In the genomic region with DNA sequence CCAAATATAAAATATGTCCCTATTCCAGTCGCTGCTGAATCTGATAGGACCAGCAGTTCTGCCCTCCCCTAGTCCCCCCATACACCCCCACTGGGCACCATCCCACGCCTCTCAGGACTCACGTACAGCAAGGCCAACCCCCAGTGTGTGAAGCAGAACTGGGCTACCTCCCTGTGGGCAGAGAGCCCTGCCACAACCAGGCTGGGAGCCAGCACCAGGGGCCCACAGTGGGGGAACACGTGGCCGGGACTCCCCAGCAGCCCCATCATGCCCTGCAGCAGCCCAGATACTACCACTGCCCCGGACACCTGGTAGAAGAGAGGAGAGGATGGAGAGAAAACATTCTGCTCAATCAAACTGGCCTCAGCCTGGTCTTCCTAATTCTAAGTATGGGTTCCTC, we compare ENCODE assay signal across 1 cellular context.
TF ChIP-seq lines count a peak whose summit lies in the region.

No MANE protein-coding gene starts in this region.

TF ChIP-seq in H1, 55 proteins besides CTCF, POLR2A, EP300 and RAD21:
- TF ChIP-seq ATF2 (IDR thresholded peaks at IDR 0.05; ENCODE audit: low read length) (no peak), CHD1 (IDR thresholded peaks at IDR 0.05; ENCODE audit: low read depth, low read length) (no peak), KDM4A (IDR thresholded peaks at IDR 0.05; ENCODE audit: low read depth, low read length, severe bottlenecking) (no peak), USF2 (IDR thresholded peaks at IDR 0.05; ENCODE audit: low read length) (no peak), JUN (IDR thresholded peaks at IDR 0.05; ENCODE audit: low read depth, low read length) (no peak), CEBPB (IDR thresholded peaks at IDR 0.05; ENCODE audit: low read depth, low read length) (no peak), SUZ12 (IDR thresholded peaks at IDR 0.05; ENCODE audit: low read length) (no peak), EZH2 (IDR thresholded peaks at IDR 0.05; ENCODE audit: low read depth, low read length, severe bottlenecking) (no peak), JUND (IDR thresholded peaks at IDR 0.05; ENCODE audit: low read length) (no peak), TBP (IDR thresholded peaks at IDR 0.05; ENCODE audit: low read depth, low read length) (no peak), KDM5A (IDR thresholded peaks at IDR 0.05; ENCODE audit: low read length) (no peak), HDAC6 (IDR thresholded peaks at IDR 0.05; ENCODE audit: low read depth, low read length) (no peak), CBX8 (IDR thresholded peaks at IDR 0.05; ENCODE audit: borderline replicate concordance, low read depth, low read length) (no peak), POLR2AphosphoS5 (IDR thresholded peaks at IDR 0.05; ENCODE audit: low read depth, low read length) (no peak)
